In the genomic region with DNA sequence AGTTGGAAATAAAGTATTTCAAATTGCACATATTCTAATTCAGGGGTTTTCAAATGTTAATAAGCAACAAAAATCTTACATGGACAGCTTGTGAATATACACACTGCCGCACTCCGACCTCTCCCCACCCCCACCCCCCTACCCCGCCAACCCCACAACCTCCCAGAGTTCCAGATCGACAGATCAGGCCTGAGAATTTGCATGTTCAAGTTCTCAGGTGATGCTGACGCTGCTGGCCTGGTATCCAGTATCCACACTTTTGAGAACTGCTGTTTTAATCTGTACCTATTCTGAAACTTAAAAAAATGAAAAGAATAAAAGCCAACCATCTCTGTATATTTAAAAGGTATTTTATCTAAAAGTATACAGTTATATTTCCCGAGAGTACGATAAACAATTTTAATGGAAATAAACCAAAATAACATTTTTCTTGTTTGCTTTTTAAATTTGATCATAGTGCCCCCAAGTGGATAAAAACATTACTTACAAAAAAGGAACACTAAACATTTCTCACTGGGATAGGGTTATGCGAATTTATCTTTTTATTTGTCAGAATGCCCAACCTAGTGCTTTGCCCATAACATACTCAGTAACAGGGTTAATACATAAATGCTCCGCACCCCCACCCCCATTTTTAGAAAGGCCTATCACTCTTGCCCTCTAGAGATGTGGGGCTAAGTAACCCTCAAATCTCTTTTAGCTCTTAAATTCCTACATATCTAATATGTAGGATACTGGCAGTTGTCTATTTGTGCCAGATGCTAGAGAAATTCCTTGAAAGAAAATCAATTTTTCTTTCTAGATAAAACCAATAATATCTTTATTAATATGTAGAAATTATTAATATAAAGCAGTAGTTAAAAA, we compare ENCODE assay signal across 9 cellular contexts.
DNase-seq lines count a peak whose midpoint lies in the region; ATAC-seq and TF ChIP-seq lines count a peak whose summit lies in the region.
"Had no signal": no experiment of that assay in that cellular context is flagged by ENCODE, and none has a peak within 500 bp of the region (broad histone marks: within the 10 kb centered on the region; RNA-seq: fewer than 3 reads in every experiment).

No MANE protein-coding gene starts in this region.

- ATAC-seq in Right ventricle myocardium inferior (no peak), upper lobe of right lung (no peak), GM21825 (IDR thresholded peaks at IDR 0.05; ENCODE audit: unreplicated experiment) (no peak), HG02840 (IDR thresholded peaks at IDR 0.05; ENCODE audit: low FRiP score, unreplicated experiment) (no peak), GM21515 (IDR thresholded peaks at IDR 0.05; ENCODE audit: unreplicated experiment) (no peak)

- peak overlapping the region; percentile 81; the same call in 1 of the 2 replicates for H2AFZ ChIP-seq in OCI-LY3 (ENCODE audit: low read depth, low read length)

- intact Hi-C loops in Right ventricle myocardium inferior (cut with DNase I), result no loop called here
- intact Hi-C loops in upper lobe of right lung (cut with DNase I), result no loop called here

- H3K9ac ChIP-seq in OCI-LY3 (ENCODE audit: low read length), result no peak overlapping the region

- H3K4me3 ChIP-seq in cardiac muscle cell (no peak overlapping the region), OCI-LY3 (ENCODE audit: low read length) (peak overlapping the region; percentile 60), fibroblast of pulmonary artery (replicated peaks; ENCODE audit: low read depth, low read length) (no peak overlapping the region), upper lobe of right lung (no peak overlapping the region)
- H3K4me3 ChIP-seq: SJSA1 had no signal

- no peaks in the 10 kb centered on the region for H3K79me2 ChIP-seq in OCI-LY3 (ENCODE audit: low read length)

- H3K4me1 ChIP-seq in cardiac muscle cell (ENCODE audit: low read depth) (no peaks in the 10 kb centered on the region), OCI-LY3 (ENCODE audit: low read length) (no peaks in the 10 kb centered on the region), upper lobe of right lung (no peaks in the 10 kb centered on the region)
- H3K4me1 ChIP-seq: SJSA1 had no signal

- no peaks in the 10 kb centered on the region for H3K9me3 ChIP-seq in cardiac muscle cell (ENCODE audit: low read depth)
- H3K9me3 ChIP-seq in OCI-LY3 (ENCODE audit: insufficient read depth, low read length), result no peaks in the 10 kb centered on the region
- H3K9me3 ChIP-seq in upper lobe of right lung, result no peaks in the 10 kb centered on the region
- H3K9me3 ChIP-seq: SJSA1 had no signal

- TF ChIP-seq CTCF in cardiac muscle cell (IDR thresholded peaks at IDR 0.05; ENCODE audit: low read depth, low read length), result peak; percentile 44
- peak; percentile 65 for TF ChIP-seq CTCF in OCI-LY3 (IDR thresholded peaks at IDR 0.05; ENCODE audit: low read depth, low read length)
- TF ChIP-seq CTCF in fibroblast of pulmonary artery (IDR thresholded peaks at IDR 0.05; ENCODE audit: low read length, missing control alignments), result peak; percentile 32
- TF ChIP-seq CTCF in upper lobe of right lung (IDR thresholded peaks at IDR 0.05), result peak; percentile 34

- no peaks in the 10 kb centered on the region for H4K20me1 ChIP-seq in OCI-LY3 (ENCODE audit: insufficient read depth, low read length)

- H3K27me3 ChIP-seq in cardiac muscle cell (no peaks in the 10 kb centered on the region), OCI-LY3 (ENCODE audit: low read depth, low read length) (no peaks in the 10 kb centered on the region), upper lobe of right lung (no peaks in the 10 kb centered on the region)
- H3K27me3 ChIP-seq: SJSA1 had no signal

- peak in 1 of 2 donors; percentile 32 for DNase-seq in cardiac muscle cell (ENCODE audit: low read depth in 1 of 2, low spot score in 1 of 2)
- no peak for DNase-seq in Right ventricle myocardium inferior (ENCODE audit: missing footprints)
- DNase-seq in fibroblast of pulmonary artery (ENCODE audit: low read depth), result peak; percentile 45
- DNase-seq in upper lobe of right lung, result no peak

- H3K4me2 ChIP-seq in OCI-LY3 (ENCODE audit: low read length), result peak overlapping the region; percentile 52

- H3K36me3 ChIP-seq in cardiac muscle cell (no peaks in the 10 kb centered on the region), OCI-LY3 (replicated peaks; ENCODE audit: low read depth, low read length) (no peaks in the 10 kb centered on the region), upper lobe of right lung (no peaks in the 10 kb centered on the region)
- H3K36me3 ChIP-seq: SJSA1 had no signal

- no peak overlapping the region for H3K27ac ChIP-seq in cardiac muscle cell
- no peak overlapping the region for H3K27ac ChIP-seq in OCI-LY3 (ENCODE audit: low read length)
- H3K27ac ChIP-seq in upper lobe of right lung, result no peak overlapping the region
- H3K27ac ChIP-seq: SJSA1 had no signal
